Comparison of ENCODE assay signal across 11 cellular contexts in the genomic region with DNA sequence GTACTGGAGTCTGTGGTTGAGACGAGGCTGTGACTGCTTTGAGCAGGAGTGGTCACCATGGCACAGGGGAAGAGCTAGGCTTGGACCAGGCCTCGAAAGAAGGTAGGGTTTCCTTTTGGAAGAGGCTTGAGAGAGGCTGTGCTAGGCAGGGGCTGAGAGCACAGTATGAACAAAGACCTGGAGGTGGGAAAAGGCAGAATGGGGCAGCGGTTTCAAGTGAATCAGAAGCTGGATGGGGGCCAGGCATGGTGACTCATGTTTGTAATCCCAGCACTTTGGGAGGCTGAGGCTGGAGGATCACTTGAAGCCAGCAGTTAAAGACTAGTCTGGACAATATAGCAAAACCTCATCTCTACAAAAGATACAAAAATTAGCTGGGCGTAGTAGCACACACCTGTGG.
A peak's percentile ranks its signal among the peaks of the same experiment; 100 is the strongest.
DNase-seq lines count a peak whose midpoint lies in the region; ATAC-seq, FAIRE-seq and TF ChIP-seq lines count a peak whose summit lies in the region.
"Had no signal": no experiment of that assay in that cellular context is flagged by ENCODE, and none has a peak within 500 bp of the region (broad histone marks: within the 10 kb centered on the region; RNA-seq: fewer than 3 reads in every experiment).

No MANE protein-coding gene starts in this region.

- H3K4me3 Mint-ChIP-seq in activated CD4-positive, alpha-beta T cell treated with anti-CD3 and anti-CD28 coated beads, Interleukin-2, amount 10 ng/mL, durations not matched to agents 24 days and 14 days = no peak overlapping the region
- H3K4me3 Mint-ChIP-seq: activated naive CD8-positive, alpha-beta T cell treated with anti-CD3 and anti-CD28 coated beads, Interleukin-2, amount 10 ng/mL, durations not matched to agents 7 days and 5 days; CD4-positive, alpha-beta memory T cell had no signal

- H3K27me3 Mint-ChIP-seq in activated CD4-positive, alpha-beta T cell treated with anti-CD3 and anti-CD28 coated beads, Interleukin-2, amount 10 ng/mL, durations not matched to agents 24 days and 14 days = no peaks in the 10 kb centered on the region
- H3K27me3 Mint-ChIP-seq: activated naive CD8-positive, alpha-beta T cell treated with anti-CD3 and anti-CD28 coated beads, Interleukin-2, amount 10 ng/mL, durations not matched to agents 7 days and 5 days; CD4-positive, alpha-beta memory T cell had no signal

- H3K36me3 Mint-ChIP-seq in activated CD4-positive, alpha-beta T cell treated with anti-CD3 and anti-CD28 coated beads, Interleukin-2, amount 10 ng/mL, durations not matched to agents 24 days and 14 days (ENCODE audit: low read depth) = no peaks in the 10 kb centered on the region
- H3K36me3 Mint-ChIP-seq: activated naive CD8-positive, alpha-beta T cell treated with anti-CD3 and anti-CD28 coated beads, Interleukin-2, amount 10 ng/mL, durations not matched to agents 7 days and 5 days had no signal

- peak; percentile 10 to 32 for DNase-seq in activated CD4-positive, alpha-beta T cell treated with anti-CD3 and anti-CD28 coated beads, Interleukin-2, amount 50 U/mL, for 48 hours
- no peak for DNase-seq in activated CD4-positive, alpha-beta T cell treated with anti-CD3 and anti-CD28 coated beads, Interleukin-2, amount 10 ng/mL, durations not matched to agents 24 days and 14 days
- peak; percentile 89 for DNase-seq in RCC 7860 (ENCODE audit: low spot score)
- DNase-seq in epithelial cell of proximal tubule (ENCODE audit: low read depth) = peak; percentile 30
- peak; percentile 72 for DNase-seq in stromal cell of bone marrow (ENCODE audit: low read depth)
- DNase-seq in 8988T = no peak
- no peak for DNase-seq in COR-L47 (lab: John Stamatoyannopoulos, UW)
- DNase-seq: activated naive CD8-positive, alpha-beta T cell treated with anti-CD3 and anti-CD28 coated beads, Interleukin-2, amount 10 ng/mL, durations not matched to agents 7 days and 5 days; CD4-positive, alpha-beta memory T cell; stimulated activated naive CD4-positive, alpha-beta T cell treated with Interleukin-2 at 50 U/mL for 16 hours had no signal

- no peak overlapping the region for H3K4me3 ChIP-seq in epithelial cell of proximal tubule (ENCODE audit: low read depth, low read length)

- intact Hi-C loops in activated CD4-positive, alpha-beta T cell treated with anti-CD3 and anti-CD28 coated beads, Interleukin-2, amount 10 ng/mL, durations not matched to agents 24 days and 14 days (cut with micrococcal nuclease) = no loop called here

- H3K27ac Mint-ChIP-seq in activated CD4-positive, alpha-beta T cell treated with anti-CD3 and anti-CD28 coated beads, Interleukin-2, amount 10 ng/mL, durations not matched to agents 24 days and 14 days = no peak overlapping the region
- H3K27ac Mint-ChIP-seq: activated naive CD8-positive, alpha-beta T cell treated with anti-CD3 and anti-CD28 coated beads, Interleukin-2, amount 10 ng/mL, durations not matched to agents 7 days and 5 days; CD4-positive, alpha-beta memory T cell had no signal

- no peak for ATAC-seq in GM18861 (IDR thresholded peaks at IDR 0.05; ENCODE audit: unreplicated experiment)

- no peak for TF ChIP-seq CTCF in epithelial cell of proximal tubule (conservative IDR thresholded peaks at IDR 0.05; ENCODE audit: low read depth, low read length)

- H3K4me1 Mint-ChIP-seq in activated CD4-positive, alpha-beta T cell treated with anti-CD3 and anti-CD28 coated beads, Interleukin-2, amount 10 ng/mL, durations not matched to agents 24 days and 14 days = no peaks in the 10 kb centered on the region
- H3K4me1 Mint-ChIP-seq: CD4-positive, alpha-beta memory T cell had no signal

- H3K9me3 Mint-ChIP-seq in activated CD4-positive, alpha-beta T cell treated with anti-CD3 and anti-CD28 coated beads, Interleukin-2, amount 10 ng/mL, durations not matched to agents 24 days and 14 days = no peaks in the 10 kb centered on the region

- peak; percentile 92 for FAIRE-seq in RCC 7860 (lab: Jason Lieb, UNC)

Comparison
In these comparisons a context has a peak if more than half of its experiments do, and no peak if none do; other contexts are left out.
1. DNase-seq: peak in activated CD4-positive, alpha-beta T cell treated with anti-CD3 and anti-CD28 coated beads, Interleukin-2, amount 50 U/mL, for 48 hours (2 of 2), RCC 7860 (single experiment), epithelial cell of proximal tubule (single experiment) and stromal cell of bone marrow (single experiment); none in activated CD4-positive, alpha-beta T cell treated with anti-CD3 and anti-CD28 coated beads, Interleukin-2, amount 10 ng/mL, durations not matched to agents 24 days and 14 days (single experiment), 8988T (single experiment) and COR-L47 (single experiment).